In genomic region chr22:31290494-31291402, GRCh38 we compare ENCODE assay signal across 8 cellular contexts.
DNase-seq lines count a peak whose midpoint lies in the region; FAIRE-seq and TF ChIP-seq lines count a peak whose summit lies in the region.

No MANE protein-coding gene starts in this region.

- H3K27me3 ChIP-seq in Loucy (ENCODE audit: insufficient read depth, low read length, poor library complexity, severe bottlenecking) (no peaks in the 10 kb centered on the region), neuron (ENCODE audit: insufficient read depth, low read length) (no peaks in the 10 kb centered on the region), subcutaneous abdominal adipose tissue (ENCODE audit: control insufficient read depth in 5 of 5, insufficient read depth in 4 of 5, low read length in 5 of 5) (no peaks in the 10 kb centered on the region)

- no peaks in the 10 kb centered on the region for H4K20me1 ChIP-seq in Loucy (ENCODE audit: insufficient read depth, low read length, poor library complexity, severe bottlenecking)

- H3K27ac ChIP-seq in subcutaneous abdominal adipose tissue (ENCODE audit: low read depth, low read length), result peak overlapping the region; percentile 97

- peak overlapping the region; percentile 95 for H3K4me2 ChIP-seq in Loucy (ENCODE audit: low read depth, low read length, poor library complexity, severe bottlenecking)

- FAIRE-seq in H54 (lab: Jason Lieb, UNC), result no peak

- TF ChIP-seq CTCF in Loucy (conservative IDR thresholded peaks at IDR 0.05; ENCODE audit: low read length), result no peak
- TF ChIP-seq CTCF in foreskin fibroblast (IDR thresholded peaks at IDR 0.05; ENCODE audit: low read depth, low read length), result no peak

- H2AFZ ChIP-seq in Loucy (ENCODE audit: low read length), result peak overlapping the region; percentile 60
- peak overlapping the region; percentile 75 for H2AFZ ChIP-seq in neuron (ENCODE audit: low read depth, low read length)

- DNase-seq in H54 (ENCODE audit: insufficient read length, low spot score) (peak; percentile 85), SIG-M5 (lab: John Stamatoyannopoulos, UW) (peak; percentile 50), foreskin fibroblast (peak; percentile 85 to 95)
- peak; percentile 90 for DNase-seq in activated gamma-delta T cell treated with anti-CD3 and anti-CD28 coated beads, Interleukin-2, amount 50 U/mL, for 16 hours (ENCODE audit: low read depth)

- no peaks in the 10 kb centered on the region for H3K9me2 ChIP-seq in Loucy (replicated peaks; ENCODE audit: low read depth, low read length)

- peaks cover 24% of the 10 kb centered on the region; the same call in 1 of the 2 replicates for H3K79me2 ChIP-seq in Loucy (ENCODE audit: insufficient read depth, low read length)

- H3K4me3 ChIP-seq in Loucy (ENCODE audit: low read length, poor library complexity, severe bottlenecking) (peak overlapping the region; percentile 87), foreskin fibroblast (ENCODE audit: low read depth in 1 of 2, low read length in 2 of 2) (peak overlapping the region; percentile 71 to 84), neuron (ENCODE audit: low read length) (peak overlapping the region; percentile 63), subcutaneous abdominal adipose tissue (ENCODE audit: low read depth in 1 of 5, low read length in 5 of 5) (peak overlapping the region; percentile 76 to 94 (median 79))

- H3K9ac ChIP-seq in ES-I3 (ENCODE audit: low read depth, low read length), result peak overlapping the region; percentile 92
- H3K9ac ChIP-seq in Loucy (ENCODE audit: low read depth, low read length, poor library complexity, severe bottlenecking), result peak overlapping the region; percentile 76
- peak overlapping the region; percentile 63 to 96 (median 89) for H3K9ac ChIP-seq in subcutaneous abdominal adipose tissue (ENCODE audit: low read length in 5 of 5)

- H3K36me3 ChIP-seq in ES-I3 (ENCODE audit: insufficient read depth, low read length) (no peaks in the 10 kb centered on the region), Loucy (ENCODE audit: insufficient read depth, low read length) (no peaks in the 10 kb centered on the region), neuron (ENCODE audit: insufficient read depth, low read length) (peaks cover 16% of the 10 kb centered on the region), subcutaneous abdominal adipose tissue (ENCODE audit: control insufficient read depth in 5 of 5, insufficient read depth in 5 of 5, low read length in 5 of 5) (peaks cover 3 to 34% (median 28%) of the 10 kb centered on the region in 5 donors)

- H3F3A ChIP-seq in Loucy (ENCODE audit: low read depth), result peaks cover 9% of the 10 kb centered on the region; the same call in 1 of the 2 replicates

- H3K9me3 ChIP-seq in ES-I3 (ENCODE audit: control insufficient read depth, insufficient read depth, low read length), result no peaks in the 10 kb centered on the region
- H3K9me3 ChIP-seq in Loucy (ENCODE audit: insufficient read depth, low read depth, low read length), result no peaks in the 10 kb centered on the region
- no peaks in the 10 kb centered on the region for H3K9me3 ChIP-seq in neuron (ENCODE audit: low read length)
- no peaks in the 10 kb centered on the region for H3K9me3 ChIP-seq in subcutaneous abdominal adipose tissue (ENCODE audit: control insufficient read depth in 5 of 5, low read length in 5 of 5)

- TF ChIP-seq POLR2A in H54 (IDR thresholded peaks at IDR 0.05; ENCODE audit: low read depth, low read length), result no peak

- H3K4me1 ChIP-seq in ES-I3 (ENCODE audit: insufficient read depth, low read length) (no peaks in the 10 kb centered on the region), Loucy (ENCODE audit: insufficient read depth, low read length, poor library complexity, severe bottlenecking) (peaks cover 56% of the 10 kb centered on the region), neuron (ENCODE audit: insufficient read depth, low read length) (peaks cover 15% of the 10 kb centered on the region), subcutaneous abdominal adipose tissue (ENCODE audit: control insufficient read depth in 5 of 5, insufficient read depth in 5 of 5, low read length in 5 of 5) (peaks cover 13 to 73% (median 61%) of the 10 kb centered on the region in 5 donors)

Comparison
In these comparisons a context has a peak if more than half of its experiments do, and no peak if none do; other contexts are left out.
1. Peak in every context shown above with its lines: DNase-seq, H3K4me3 ChIP-seq and H3K27ac ChIP-seq.